Comparison of ENCODE assay signal across 2 cellular contexts in the genomic region with DNA sequence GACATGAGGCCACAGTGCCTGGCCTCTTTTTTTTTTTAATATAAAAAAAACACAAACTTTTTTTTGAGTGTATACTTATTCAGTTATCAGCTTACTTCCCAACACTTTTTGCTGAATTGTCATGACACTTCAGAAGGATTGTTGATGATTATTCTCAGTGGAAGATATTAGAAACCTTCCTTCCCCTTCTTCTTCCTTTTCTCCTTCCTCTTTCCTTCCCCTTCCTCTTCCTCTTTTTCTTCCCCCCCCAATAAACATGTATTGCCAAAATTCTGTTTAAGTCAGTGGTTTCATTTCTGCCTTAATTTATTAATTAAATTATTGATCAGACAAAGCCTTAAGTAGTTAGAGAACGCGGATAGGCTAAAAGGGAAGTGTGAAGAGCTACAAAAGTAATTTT.
TF ChIP-seq lines count a peak whose summit lies in the region.

No MANE protein-coding gene starts in this region.

TF ChIP-seq in HepG2, 621 proteins besides CTCF, POLR2A, EP300 and RAD21:
- no peak for TF ChIP-seq POLR2G (IDR thresholded peaks at IDR 0.05; ENCODE audit: low read depth, low read length)
- no peak for TF ChIP-seq ZNF678 (CRISPR knock-in tag; IDR thresholded peaks at IDR 0.05)
- no peak for TF ChIP-seq ZNF724P (CRISPR knock-in tag; IDR thresholded peaks at IDR 0.05; ENCODE audit: borderline replicate concordance)
- TF ChIP-seq JUNB (CRISPR knock-in tag; IDR thresholded peaks at IDR 0.05; ENCODE audit: borderline replicate concordance) = no peak
- no peak for TF ChIP-seq ZNF709 (CRISPR knock-in tag; IDR thresholded peaks at IDR 0.05)
- no peak for TF ChIP-seq HNRNPL (IDR thresholded peaks at IDR 0.05; ENCODE audit: low read depth, low read length)
- TF ChIP-seq NFYB (CRISPR knock-in tag; IDR thresholded peaks at IDR 0.05) = no peak
- TF ChIP-seq KDM5A (IDR thresholded peaks at IDR 0.05; ENCODE audit: borderline replicate concordance, low read length) = no peak

TF ChIP-seq in K562, 482 proteins besides CTCF, POLR2A, EP300 and RAD21:
- TF ChIP-seq SPI1 (IDR thresholded peaks at IDR 0.05; ENCODE audit: borderline replicate concordance, low read depth, low read length) (peak; percentile 53; the same call in 1 of the 2 replicates), ETV6 (IDR thresholded peaks at IDR 0.05; ENCODE audit: borderline replicate concordance in 1 of 2, low read depth in 2 of 2, low read length in 1 of 2) (peak; percentile 41 to 84; a peak in 3 of 4 replicates), ETV6 (CRISPR knock-in tag; IDR thresholded peaks at IDR 0.05; ENCODE audit: borderline replicate concordance) (no peak), ZKSCAN3 (CRISPR knock-in tag; IDR thresholded peaks at IDR 0.05) (no peak), ZZZ3 (IDR thresholded peaks at IDR 0.05) (no peak)
- TF ChIP-seq, protein P1, sequence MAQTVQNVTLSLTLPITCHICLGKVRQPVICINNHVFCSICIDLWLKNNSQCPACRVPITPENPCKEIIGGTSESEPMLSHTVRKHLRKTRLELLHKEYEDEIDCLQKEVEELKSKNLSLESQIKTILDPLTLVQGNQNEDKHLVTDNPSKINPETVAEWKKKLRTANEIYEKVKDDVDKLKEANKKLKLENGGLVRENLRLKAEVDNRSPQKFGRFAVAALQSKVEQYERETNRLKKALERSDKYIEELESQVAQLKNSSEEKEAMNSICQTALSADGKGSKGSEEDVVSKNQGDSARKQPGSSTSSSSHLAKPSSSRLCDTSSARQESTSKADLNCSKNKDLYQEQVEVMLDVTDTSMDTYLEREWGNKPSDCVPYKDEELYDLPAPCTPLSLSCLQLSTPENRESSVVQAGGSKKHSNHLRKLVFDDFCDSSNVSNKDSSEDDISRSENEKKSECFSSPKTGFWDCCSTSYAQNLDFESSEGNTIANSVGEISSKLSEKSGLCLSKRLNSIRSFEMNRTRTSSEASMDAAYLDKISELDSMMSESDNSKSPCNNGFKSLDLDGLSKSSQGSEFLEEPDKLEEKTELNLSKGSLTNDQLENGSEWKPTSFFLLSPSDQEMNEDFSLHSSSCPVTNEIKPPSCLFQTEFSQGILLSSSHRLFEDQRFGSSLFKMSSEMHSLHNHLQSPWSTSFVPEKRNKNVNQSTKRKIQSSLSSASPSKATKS (CRISPR knock-in tag; IDR thresholded peaks at IDR 0.05) = no peak
